Comparison of ENCODE assay signal across 1 cellular context in genomic region chr12:570237-570925, GRCh38.
TF ChIP-seq lines count a peak whose summit lies in the region.

No MANE protein-coding gene starts in this region.

TF ChIP-seq in HepG2, 621 proteins besides CTCF, POLR2A, EP300 and RAD21 (continued from another document and continues in another):
- TF ChIP-seq, protein P1, sequence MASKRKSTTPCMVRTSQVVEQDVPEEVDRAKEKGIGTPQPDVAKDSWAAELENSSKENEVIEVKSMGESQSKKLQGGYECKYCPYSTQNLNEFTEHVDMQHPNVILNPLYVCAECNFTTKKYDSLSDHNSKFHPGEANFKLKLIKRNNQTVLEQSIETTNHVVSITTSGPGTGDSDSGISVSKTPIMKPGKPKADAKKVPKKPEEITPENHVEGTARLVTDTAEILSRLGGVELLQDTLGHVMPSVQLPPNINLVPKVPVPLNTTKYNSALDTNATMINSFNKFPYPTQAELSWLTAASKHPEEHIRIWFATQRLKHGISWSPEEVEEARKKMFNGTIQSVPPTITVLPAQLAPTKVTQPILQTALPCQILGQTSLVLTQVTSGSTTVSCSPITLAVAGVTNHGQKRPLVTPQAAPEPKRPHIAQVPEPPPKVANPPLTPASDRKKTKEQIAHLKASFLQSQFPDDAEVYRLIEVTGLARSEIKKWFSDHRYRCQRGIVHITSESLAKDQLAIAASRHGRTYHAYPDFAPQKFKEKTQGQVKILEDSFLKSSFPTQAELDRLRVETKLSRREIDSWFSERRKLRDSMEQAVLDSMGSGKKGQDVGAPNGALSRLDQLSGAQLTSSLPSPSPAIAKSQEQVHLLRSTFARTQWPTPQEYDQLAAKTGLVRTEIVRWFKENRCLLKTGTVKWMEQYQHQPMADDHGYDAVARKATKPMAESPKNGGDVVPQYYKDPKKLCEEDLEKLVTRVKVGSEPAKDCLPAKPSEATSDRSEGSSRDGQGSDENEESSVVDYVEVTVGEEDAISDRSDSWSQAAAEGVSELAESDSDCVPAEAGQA (IDR thresholded peaks at IDR 0.05; ENCODE audit: low read depth) = no peak; the same call in 1 of the 2 replicates
- TF ChIP-seq, protein P1 (CRISPR knock-in tag; IDR thresholded peaks at IDR 0.05; ENCODE audit: borderline replicate concordance) = no peak
- no peak for TF ChIP-seq ZNF44 (CRISPR knock-in tag; IDR thresholded peaks at IDR 0.05)
- no peak for TF ChIP-seq PRPF4 (IDR thresholded peaks at IDR 0.05; ENCODE audit: low read depth, low read length, poor library complexity, severe bottlenecking)
- TF ChIP-seq, protein P2, sequence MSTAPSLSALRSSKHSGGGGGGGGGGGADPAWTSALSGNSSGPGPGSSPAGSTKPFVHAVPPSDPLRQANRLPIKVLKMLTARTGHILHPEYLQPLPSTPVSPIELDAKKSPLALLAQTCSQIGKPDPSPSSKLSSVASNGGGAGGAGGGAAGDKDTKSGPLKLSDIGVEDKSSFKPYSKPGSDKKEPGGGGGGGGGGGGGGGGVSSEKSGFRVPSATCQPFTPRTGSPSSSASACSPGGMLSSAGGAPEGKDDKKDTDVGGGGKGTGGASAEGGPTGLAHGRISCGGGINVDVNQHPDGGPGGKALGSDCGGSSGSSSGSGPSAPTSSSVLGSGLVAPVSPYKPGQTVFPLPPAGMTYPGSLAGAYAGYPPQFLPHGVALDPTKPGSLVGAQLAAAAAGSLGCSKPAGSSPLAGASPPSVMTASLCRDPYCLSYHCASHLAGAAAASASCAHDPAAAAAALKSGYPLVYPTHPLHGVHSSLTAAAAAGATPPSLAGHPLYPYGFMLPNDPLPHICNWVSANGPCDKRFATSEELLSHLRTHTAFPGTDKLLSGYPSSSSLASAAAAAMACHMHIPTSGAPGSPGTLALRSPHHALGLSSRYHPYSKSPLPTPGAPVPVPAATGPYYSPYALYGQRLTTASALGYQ (CRISPR knock-in tag; IDR thresholded peaks at IDR 0.05) = 0 out of 2 replicates have a peak, but pooled peaks have one; percentile 40
- no peak for TF ChIP-seq ZBTB40 (IDR thresholded peaks at IDR 0.05)
- no peak for TF ChIP-seq ZBTB40 (CRISPR knock-in tag; IDR thresholded peaks at IDR 0.05)
- TF ChIP-seq MZF1 (CRISPR knock-in tag; IDR thresholded peaks at IDR 0.05; ENCODE audit: borderline replicate concordance) = no peak
- no peak; the same call in none of the 2 replicates for TF ChIP-seq NR2F2 (IDR thresholded peaks at IDR 0.05; ENCODE audit: borderline replicate concordance, low read depth)
- no peak for TF ChIP-seq SRF (IDR thresholded peaks at IDR 0.05; ENCODE audit: low read depth, low read length)
- no peak for TF ChIP-seq ISX (CRISPR knock-in tag; conservative IDR thresholded peaks at IDR 0.05)
- peak; percentile 60 for TF ChIP-seq POLR2G (IDR thresholded peaks at IDR 0.05; ENCODE audit: low read depth, low read length)
- TF ChIP-seq, protein P3, sequence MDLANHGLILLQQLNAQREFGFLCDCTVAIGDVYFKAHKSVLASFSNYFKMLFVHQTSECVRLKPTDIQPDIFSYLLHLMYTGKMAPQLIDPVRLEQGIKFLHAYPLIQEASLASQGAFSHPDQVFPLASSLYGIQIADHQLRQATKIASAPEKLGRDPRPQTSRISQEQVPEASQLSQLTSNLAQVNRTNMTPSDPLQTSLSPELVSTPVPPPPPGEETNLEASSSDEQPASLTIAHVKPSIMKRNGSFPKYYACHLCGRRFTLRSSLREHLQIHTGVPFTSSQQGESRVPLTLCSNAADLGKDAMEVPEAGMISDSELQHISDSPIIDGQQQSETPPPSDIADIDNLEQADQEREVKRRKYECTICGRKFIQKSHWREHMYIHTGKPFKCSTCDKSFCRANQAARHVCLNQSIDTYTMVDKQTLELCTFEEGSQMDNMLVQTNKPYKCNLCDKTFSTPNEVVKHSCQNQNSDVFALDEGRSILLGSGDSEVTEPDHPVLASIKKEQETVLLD (CRISPR knock-in tag; IDR thresholded peaks at IDR 0.05; ENCODE audit: low read depth) = 0 out of 2 replicates have a peak, but pooled peaks have one; percentile 27
- peak; percentile 33; the same call in 1 of the 2 replicates for TF ChIP-seq GATAD2A (CRISPR knock-in tag; IDR thresholded peaks at IDR 0.05)
- TF ChIP-seq ATF2 (CRISPR knock-in tag; IDR thresholded peaks at IDR 0.05) = peak; percentile 61; the same call in 1 of the 2 replicates
- no peak for TF ChIP-seq ZNF251 (CRISPR knock-in tag; IDR thresholded peaks at IDR 0.05)
- TF ChIP-seq ZNF224 (CRISPR knock-in tag; IDR thresholded peaks at IDR 0.05) = no peak
- TF ChIP-seq SALL1 (CRISPR knock-in tag; IDR thresholded peaks at IDR 0.05) = no peak; the same call in 1 of the 2 replicates
- no peak for TF ChIP-seq HMGXB3 (CRISPR knock-in tag; IDR thresholded peaks at IDR 0.05; ENCODE audit: borderline replicate concordance)
- TF ChIP-seq ZSCAN21 (CRISPR knock-in tag; IDR thresholded peaks at IDR 0.05; ENCODE audit: borderline replicate concordance) = no peak; the same call in 1 of the 2 replicates
- no peak for TF ChIP-seq MAFG (CRISPR knock-in tag; IDR thresholded peaks at IDR 0.05)
